In genomic region chr11:93849751-93850584, GRCh38 we compare ENCODE assay signal across 8 cellular contexts. TPM values are rescaled to one million over a fixed set of nuclear protein-coding genes. Genes with fewer than 3 reads are reported as not detected.
DNase-seq lines count a peak whose midpoint lies in the region; ATAC-seq, FAIRE-seq and TF ChIP-seq lines count a peak whose summit lies in the region.

No MANE protein-coding gene starts in this region.

- H3K9me3 ChIP-seq in BLaER1 treated with 17β-estradiol and CSF1 and Interleukin-3, amounts not matched to agents 10 nM and 100 nM (replicated peaks in 1 of 11): no peaks in the 10 kb centered on the region
- H3K9me3 ChIP-seq in esophagus (ENCODE audit: control insufficient read depth in 2 of 2, insufficient read depth in 1 of 2, low read depth in 1 of 2, low read length in 1 of 2): no peaks in the 10 kb centered on the region

- peak; percentile 38 for DNase-seq in NCI-H345 (lab: John Stamatoyannopoulos, UW)
- peak in 1 of 10 donors; percentile 8 for DNase-seq in naive thymus-derived CD8-positive, alpha-beta T cell
- no peak for DNase-seq in mesenteric fat pad (ENCODE audit: low spot score)
- no peak for DNase-seq in GM12892 (ENCODE audit: insufficient read length)
- no peak for DNase-seq in OCI-M2 (lab: John Stamatoyannopoulos, UW; ENCODE audit: unreplicated experiment)

- peak overlapping the region in 6 of 10 donors; percentile 39 to 62 (median 52) for H3K4me3 Mint-ChIP-seq in naive thymus-derived CD8-positive, alpha-beta T cell

- 9 to 12% methylated on average over 64 to 66 of the region's 66 CpGs for WGBS in esophagus, 2 donors

- no peak for ATAC-seq in naive thymus-derived CD8-positive, alpha-beta T cell
- ATAC-seq in GM21528 (IDR thresholded peaks at IDR 0.05; ENCODE audit: low FRiP score, unreplicated experiment): no peak

- H3K36me3 Mint-ChIP-seq in naive thymus-derived CD8-positive, alpha-beta T cell: no peaks in the 10 kb centered on the region

- H3K36me3 ChIP-seq in BLaER1 treated with 17β-estradiol and CSF1 and Interleukin-3, amounts not matched to agents 10 nM and 100 nM: no peaks in the 10 kb centered on the region
- no peaks in the 10 kb centered on the region for H3K36me3 ChIP-seq in esophagus (ENCODE audit: control insufficient read depth in 2 of 2, insufficient read depth in 2 of 2, low read length in 1 of 2)

- no peak for FAIRE-seq in GM12892 (lab: Jason Lieb, UNC)

- peak overlapping the region; percentile 25 to 65 (median 42); a peak in 16 of 20 replicates for H3K4me3 ChIP-seq in BLaER1 treated with 17β-estradiol and CSF1 and Interleukin-3, amounts not matched to agents 10 nM and 100 nM
- H3K4me3 ChIP-seq in esophagus (ENCODE audit: low read depth in 1 of 2, low read length in 2 of 2): peak overlapping the region; percentile 10 to 40

- peak overlapping the region in 5 of 11 experiments; percentile 10 to 33 (median 14); a peak in 5 of 22 replicates for H3K27ac ChIP-seq in BLaER1 treated with 17β-estradiol and CSF1 and Interleukin-3, amounts not matched to agents 10 nM and 100 nM
- no peak overlapping the region for H3K27ac ChIP-seq in esophagus (ENCODE audit: low read depth in 2 of 2, low read length in 1 of 2)

- no peak for TF ChIP-seq POLR2A in GM12892 (IDR thresholded peaks at IDR 0.05; ENCODE audit: low read depth, low read length)

- 0 out of 20 replicates have a peak, but pooled peaks cover 0 to 3% (median 0%) of the 10 kb centered on the region in 10 experiments for H3K4me1 ChIP-seq in BLaER1 treated with 17β-estradiol and CSF1 and Interleukin-3, amounts not matched to agents 10 nM and 100 nM
- peaks cover 2 to 3% of the 10 kb centered on the region in 2 donors for H3K4me1 ChIP-seq in esophagus (ENCODE audit: control insufficient read depth in 2 of 2, insufficient read depth in 2 of 2, low read length in 1 of 2)

- peak overlapping the region; percentile 50 to 77 (median 69) for H3K4me2 ChIP-seq in BLaER1 treated with 17β-estradiol and CSF1 and Interleukin-3, amounts not matched to agents 10 nM and 100 nM

- peaks cover 10 to 40% (median 12%) of the 10 kb centered on the region in 5 donors for H3K27me3 Mint-ChIP-seq in naive thymus-derived CD8-positive, alpha-beta T cell

- H4K20me1 ChIP-seq in BLaER1 treated with 17β-estradiol and CSF1 and Interleukin-3, amounts not matched to agents 10 nM and 100 nM: no peaks in the 10 kb centered on the region

- H3K27ac Mint-ChIP-seq in naive thymus-derived CD8-positive, alpha-beta T cell: no peak overlapping the region

- H3K9ac ChIP-seq in BLaER1 treated with 17β-estradiol and CSF1 and Interleukin-3, amounts not matched to agents 10 nM and 100 nM: peak overlapping the region in 10 of 11 experiments; percentile 13 to 66 (median 50); a peak in 13 of 22 replicates

- POLR2A ChIA-PET in naive thymus-derived CD8-positive, alpha-beta T cell (lab: Charles Lee): no interaction called here

- peaks cover 0 to 3% (median 0%) of the 10 kb centered on the region in 9 donors for H3K9me3 Mint-ChIP-seq in naive thymus-derived CD8-positive, alpha-beta T cell

- H3K27me3 ChIP-seq in BLaER1 treated with 17β-estradiol and CSF1 and Interleukin-3, amounts not matched to agents 10 nM and 100 nM: peaks cover 0 to 11% (median 8%) of the 10 kb centered on the region in 11 experiments; a peak in 14 of 22 replicates
- no peaks in the 10 kb centered on the region for H3K27me3 ChIP-seq in esophagus (ENCODE audit: control insufficient read depth in 1 of 2, insufficient read depth in 2 of 2, low read length in 2 of 2)

- H3K4me1 Mint-ChIP-seq in naive thymus-derived CD8-positive, alpha-beta T cell: peaks cover 0 to 6% (median 3%) of the 10 kb centered on the region in 4 donors

RNA-seq across cellular contexts. Expression of gene VSTM5, which starts 0.5 kb away (rescaled TPM):
- under 1 TPM; 0.05 to 0.06 TPM for polyA plus RNA-seq in esophagus
- total RNA-seq in naive thymus-derived CD8-positive, alpha-beta T cell: not detected
- polyA plus RNA-seq in naive thymus-derived CD8-positive, alpha-beta T cell: not detected
- not detected for total RNA-seq in mesenteric fat pad
- polyA plus RNA-seq in GM12892 (2012; ENCODE audit: missing spikeins): 0.08 TPM
